In genomic region chr16:589658-590159, GRCh38 we compare ENCODE assay signal across 8 cellular contexts. TPM values are rescaled to one million over a fixed set of nuclear protein-coding genes. Genes with fewer than 3 reads are reported as not detected.
DNase-seq lines count a peak whose midpoint lies in the region; ATAC-seq and TF ChIP-seq lines count a peak whose summit lies in the region.

RAB40C (plus strand) TSS chr16:590066; CDS start chr16:590292, 226 bp downstream.

- H3K36me3 Mint-ChIP-seq in activated CD4-positive, alpha-beta T cell treated with anti-CD3 and anti-CD28 coated beads, Interleukin-2, amount 10 ng/mL, durations not matched to agents 7 days and 5 days (ENCODE audit: low read depth) = peaks cover 1% of the 10 kb centered on the region

- POLR2A ChIA-PET in activated CD4-positive, alpha-beta T cell treated with anti-CD3 and anti-CD28 coated beads, Interleukin-2, amount 10 ng/mL, durations not matched to agents 7 days and 5 days (lab: Charles Lee) = no interaction called here

- peaks cover 32% of the 10 kb centered on the region for H3K4me1 Mint-ChIP-seq in activated CD4-positive, alpha-beta T cell treated with anti-CD3 and anti-CD28 coated beads, Interleukin-2, amount 10 ng/mL, durations not matched to agents 7 days and 5 days

- H3K4me3 Mint-ChIP-seq in activated CD4-positive, alpha-beta T cell treated with anti-CD3 and anti-CD28 coated beads, Interleukin-2, amount 10 ng/mL, durations not matched to agents 7 days and 5 days = peak within 1 kb of the TSS; percentile 85

- peak within 1 kb of the TSS; percentile 99 for H3K27ac Mint-ChIP-seq in activated CD4-positive, alpha-beta T cell treated with anti-CD3 and anti-CD28 coated beads, Interleukin-2, amount 10 ng/mL, durations not matched to agents 7 days and 5 days

- peak; percentile 88 for DNase-seq in NCI-H526 treated with DMSO at 0.1 percent for 48 hours (lab: John Stamatoyannopoulos, UW)
- DNase-seq in activated CD4-positive, alpha-beta T cell treated with anti-CD3 and anti-CD28 coated beads, Interleukin-2, amount 10 ng/mL, durations not matched to agents 7 days and 5 days = peak; percentile 99
- peak; percentile 99 for DNase-seq in coronary artery (ENCODE audit: low spot score)
- DNase-seq in left lobe of liver (ENCODE audit: low spot score) = peak; percentile 99
- DNase-seq in stimulated activated CD4-positive, alpha-beta T cell treated with anti-CD3 and anti-CD28 coated beads, Interleukin-2, amount 100 ng/mL, for 24 hours = peak; percentile 99 to 100

- ATAC-seq in GM19372 (IDR thresholded peaks at IDR 0.05; ENCODE audit: low read depth, unreplicated experiment) (peak; percentile 67), HG03520 (IDR thresholded peaks at IDR 0.05; ENCODE audit: unreplicated experiment) (peak; percentile 78), left lobe of liver (peak; percentile 73)

- H3K27me3 Mint-ChIP-seq in activated CD4-positive, alpha-beta T cell treated with anti-CD3 and anti-CD28 coated beads, Interleukin-2, amount 10 ng/mL, durations not matched to agents 7 days and 5 days = no peaks in the 10 kb centered on the region

- peak within 1 kb of the TSS; percentile 84 for H3K4me3 ChIP-seq in coronary artery

- no peaks in the 10 kb centered on the region for H3K9me3 Mint-ChIP-seq in activated CD4-positive, alpha-beta T cell treated with anti-CD3 and anti-CD28 coated beads, Interleukin-2, amount 10 ng/mL, durations not matched to agents 7 days and 5 days

- no peak for TF ChIP-seq CTCF in C4-2B (conservative IDR thresholded peaks at IDR 0.05)
- no peak for TF ChIP-seq CTCF in coronary artery (IDR thresholded peaks at IDR 0.05)

- H3K27ac ChIP-seq in C4-2B = peak within 1 kb of the TSS; percentile 99
- H3K27ac ChIP-seq in coronary artery = peak within 1 kb of the TSS; percentile 90 to 93

- CTCF ChIA-PET in activated CD4-positive, alpha-beta T cell treated with anti-CD3 and anti-CD28 coated beads, Interleukin-2, amount 10 ng/mL, durations not matched to agents 7 days and 5 days (lab: Charles Lee) = no interaction called here

RNA-seq across cellular contexts. Expression of gene RAB40C, which starts in this region (rescaled TPM):
- 10 to 100 TPM; 13.3 to 17.6 TPM for total RNA-seq in activated CD4-positive, alpha-beta T cell treated with anti-CD3 and anti-CD28 coated beads, Interleukin-2, amount 10 ng/mL, durations not matched to agents 7 days and 5 days
- total RNA-seq in left lobe of liver = 15.5 TPM

Comparison
In these comparisons a context has a peak if more than half of its experiments do, and no peak if none do; other contexts are left out.
1. Peak in every context shown above with its lines: DNase-seq, ATAC-seq, H3K4me3 ChIP-seq and H3K27ac ChIP-seq.